Comparison of ENCODE assay signal across 23 cellular contexts in the genomic region with DNA sequence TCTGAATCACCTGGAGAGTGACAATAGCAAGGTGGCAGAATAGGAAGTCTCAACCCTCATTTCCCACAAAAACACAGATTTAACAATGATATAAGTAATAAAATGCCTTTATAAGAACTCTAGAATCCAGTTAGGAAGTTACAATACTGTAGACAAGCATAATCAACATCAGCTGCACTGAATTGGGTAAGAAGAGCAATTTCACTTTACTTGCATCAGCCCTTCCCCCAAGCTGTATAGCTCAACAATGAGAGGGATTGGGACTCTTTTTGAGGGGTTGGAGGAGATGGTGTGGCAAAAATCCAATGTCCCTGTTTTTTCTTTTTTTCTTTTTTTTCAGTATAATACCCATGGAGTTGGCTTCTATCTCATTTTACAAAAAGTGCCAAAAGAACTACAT.
"Had no signal": no experiment of that assay in that cellular context is flagged by ENCODE, and none has a peak within 500 bp of the region (broad histone marks: within the 10 kb centered on the region; RNA-seq: fewer than 3 reads in every experiment).

No MANE protein-coding gene starts in this region.

- H3K27ac ChIP-seq: epithelial cell of prostate, gastrocnemius medialis, hepatocyte, left ventricle myocardium inferior, tibial nerve, VCaP had no signal

- H3K4me2 ChIP-seq: hepatocyte had no signal

- FAIRE-seq: endometrium, TTC549 had no signal

- DNase-seq: activated CD4-positive, alpha-beta T cell treated with anti-CD3 and anti-CD28 coated beads for 4 hours; activated CD4-positive, alpha-beta T cell treated with anti-CD3 and anti-CD28 coated beads, Interleukin-2, amount 50 U/mL, for 4 hours; activated CD8-positive, alpha-beta memory T cell treated with anti-CD3 and anti-CD28 coated beads for 24 hours; activated effector memory CD4-positive, alpha-beta T cell treated with anti-CD3 and anti-CD28 coated beads, Interleukin-2, amount 50 U/mL, for 16 hours; activated naive CD4-positive, alpha-beta T cell treated with anti-CD3 and anti-CD28 coated beads, Interleukin-2, amount 50 U/mL, for 16 hours; amygdala; central memory CD4-positive, alpha-beta T cell; effector CD4-positive, alpha-beta T cell; gastrocnemius medialis; glutamatergic neuron; islet precursor cell; left ventricle myocardium inferior; posterior cingulate gyrus; right cardiac atrium; stimulated activated naive CD4-positive, alpha-beta T cell; T-helper 9 cell had no signal

- H3K27me3 ChIP-seq: gastrocnemius medialis, hepatocyte, tibial nerve had no signal

- H3K36me3 ChIP-seq: gastrocnemius medialis, left ventricle myocardium inferior, tibial nerve had no signal

- H3K4me1 ChIP-seq: gastrocnemius medialis, left ventricle myocardium inferior, tibial nerve had no signal

- H2AFZ ChIP-seq: hepatocyte had no signal

- ATAC-seq: gastrocnemius medialis, right cardiac atrium had no signal

- H3K79me2 ChIP-seq: hepatocyte had no signal

- H3K4me3 ChIP-seq: gastrocnemius medialis, hepatocyte, left ventricle myocardium inferior, lung, tibial nerve had no signal
